24 cellular contexts compared by ENCODE assay signal in the genomic region with DNA sequence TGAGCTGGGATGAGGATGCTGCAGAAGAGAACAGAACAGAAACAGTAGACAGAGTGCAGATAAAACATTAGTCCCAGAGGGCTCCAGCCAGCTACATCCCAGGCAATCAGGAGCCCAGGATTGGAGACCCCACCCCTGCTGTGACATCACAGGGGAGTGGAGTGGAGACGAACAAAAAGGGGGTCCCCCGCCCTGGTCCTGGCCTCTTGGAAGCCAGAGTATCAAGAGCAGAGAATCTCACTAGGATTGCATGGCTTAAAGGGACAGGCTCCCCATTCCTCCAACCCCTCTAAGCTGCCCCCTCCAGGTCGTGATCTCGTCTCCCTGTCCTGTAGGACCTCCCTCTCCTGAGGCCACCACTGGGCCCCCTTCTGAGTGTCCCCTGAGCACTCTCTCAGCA. TPM values are rescaled to one million over a fixed set of nuclear protein-coding genes. Genes with fewer than 3 reads are reported as not detected.
DNase-seq lines count a peak whose midpoint lies in the region; ATAC-seq and TF ChIP-seq lines count a peak whose summit lies in the region.
"Had no signal": no experiment of that assay in that cellular context is flagged by ENCODE, and none has a peak within 500 bp of the region (broad histone marks: within the 10 kb centered on the region; RNA-seq: fewer than 3 reads in every experiment).

A gene (plus strand): TSS at position 201 of the 400 bp plus-strand sequence. CDS start 199 bp downstream, at position 400.

- peak within 1 kb of the TSS in 1 of 2 donors; percentile 18 for H3K27ac Mint-ChIP-seq in natural killer cell
- H3K27ac Mint-ChIP-seq in natural killer cell treated with Interleukin-12 subunit alpha and Interleukin-12 subunit beta and Interleukin-15 and Interleukin-18, amount 100 ng/mL, for 72 hours = no peak within 1 kb of the TSS
- H3K27ac Mint-ChIP-seq in activated T-helper 1 cell treated with anti-CD3 and anti-CD28 coated beads, Interleukin-12 subunit alpha, Interleukin-12 subunit beta, Interleukin-2, Interleukin-4 antibody, amounts not matched to agents 30 ng/mL and 10 ng/mL and 1 ng/mL, durations not matched to agents 14 hours and 24 hours and 36 hours = peak within 1 kb of the TSS; percentile 15
- peak within 1 kb of the TSS in 2 of 6 donors; percentile 37 to 42 for H3K27ac Mint-ChIP-seq in naive B cell
- H3K27ac Mint-ChIP-seq in type B pancreatic cell = peak within 1 kb of the TSS; percentile 82

- H3K27me3 Mint-ChIP-seq in natural killer cell (ENCODE audit: low read depth in 2 of 2) (peaks cover 0 to 13% of the 10 kb centered on the region in 2 donors), naive B cell (peaks cover 4 to 9% (median 6%) of the 10 kb centered on the region in 3 donors), type B pancreatic cell (peaks cover 3% of the 10 kb centered on the region)
- peaks cover 3 to 5% of the 10 kb centered on the region in 2 donors for H3K27me3 Mint-ChIP-seq in natural killer cell treated with Interleukin-12 subunit alpha and Interleukin-12 subunit beta and Interleukin-15 and Interleukin-18, amount 100 ng/mL, for 72 hours
- H3K27me3 Mint-ChIP-seq in activated T-helper 1 cell treated with anti-CD3 and anti-CD28 coated beads, Interleukin-12 subunit alpha, Interleukin-12 subunit beta, Interleukin-2, Interleukin-4 antibody, amounts not matched to agents 30 ng/mL and 10 ng/mL and 1 ng/mL, durations not matched to agents 14 hours and 24 hours and 36 hours (ENCODE audit: insufficient read depth) = peaks cover 1% of the 10 kb centered on the region

- intact Hi-C loops in natural killer cell (cut with micrococcal nuclease) = loop anchor here (5.0 kb wide), 2 partner anchors 89 to 329 kb away; a partner anchor contains a TSS
- intact Hi-C loops in activated T-helper 1 cell treated with anti-CD3 and anti-CD28 coated beads, Interleukin-12 subunit alpha, Interleukin-12 subunit beta, Interleukin-2, Interleukin-4 antibody, amounts not matched to agents 30 ng/mL and 10 ng/mL and 1 ng/mL, durations not matched to agents 14 hours and 24 hours and 36 hours (cut with micrococcal nuclease) = loop anchor here (5.0 to 10.0 kb wide), 2 partner anchors 457 to 1239 kb away; a partner anchor contains a TSS

- no peaks in the 10 kb centered on the region for H3K36me3 Mint-ChIP-seq in natural killer cell
- H3K36me3 Mint-ChIP-seq in natural killer cell treated with Interleukin-12 subunit alpha and Interleukin-12 subunit beta and Interleukin-15 and Interleukin-18, amount 100 ng/mL, for 72 hours = no peaks in the 10 kb centered on the region
- peaks cover 15% of the 10 kb centered on the region for H3K36me3 Mint-ChIP-seq in activated T-helper 1 cell treated with anti-CD3 and anti-CD28 coated beads, Interleukin-12 subunit alpha, Interleukin-12 subunit beta, Interleukin-2, Interleukin-4 antibody, amounts not matched to agents 30 ng/mL and 10 ng/mL and 1 ng/mL, durations not matched to agents 14 hours and 24 hours and 36 hours (ENCODE audit: low read depth)
- no peaks in the 10 kb centered on the region for H3K36me3 Mint-ChIP-seq in naive B cell
- peaks cover 6% of the 10 kb centered on the region for H3K36me3 Mint-ChIP-seq in type B pancreatic cell

- DNase-seq in natural killer cell (no peak), naive B cell (no peak), type B pancreatic cell (ENCODE audit: extremely low spot score, unreplicated experiment) (no peak), SW 1271 (lab: John Stamatoyannopoulos, UW) (no peak)
- no peak for DNase-seq in natural killer cell treated with Interleukin-12 subunit alpha and Interleukin-12 subunit beta and Interleukin-15 and Interleukin-18, amount 100 ng/mL, for 72 hours (ENCODE audit: low spot score)
- no peak for DNase-seq in activated T-helper 1 cell treated with anti-CD3 and anti-CD28 coated beads, Interleukin-12 subunit alpha, Interleukin-12 subunit beta, Interleukin-2, Interleukin-4 antibody, amounts not matched to agents 30 ng/mL and 10 ng/mL and 1 ng/mL, durations not matched to agents 14 hours and 24 hours and 36 hours (ENCODE audit: low spot score)
- no peak for DNase-seq in activated T-cell treated with anti-CD3 and anti-CD28 coated beads, Interleukin-2, amount 50 U/mL, for 48 hours
- DNase-seq in activated CD4-positive, CD25-positive, alpha-beta regulatory T cell treated with anti-CD3 and anti-CD28 coated beads, Interleukin-2, amount 50 U/mL, for 72 hours = no peak
- DNase-seq: activated CD4-positive, alpha-beta T cell treated with anti-CD3 and anti-CD28 coated beads, Interleukin-2, amount 50 U/mL, for 1 hour; activated naive CD4-positive, alpha-beta T cell treated with anti-CD3 and anti-CD28 coated beads, Interleukin-2, amount 50 U/mL, for 16 hours; dermis blood vessel endothelial cell; foreskin melanocyte; hypothalamus; KBM-7; NCI-H2029; NCI-H510A treated with DMSO at 0.1 percent for 48 hours; nucleus accumbens; SHP77; stimulated activated naive CD4-positive, alpha-beta T cell; T-helper 1 cell had no signal

- H3K4me3 Mint-ChIP-seq in natural killer cell (peak within 1 kb of the TSS; percentile 9), naive B cell (peak within 1 kb of the TSS in 5 of 8 donors; percentile 25 to 84 (median 43)), type B pancreatic cell (peak within 1 kb of the TSS; percentile 17)
- H3K4me3 Mint-ChIP-seq in natural killer cell treated with Interleukin-12 subunit alpha and Interleukin-12 subunit beta and Interleukin-15 and Interleukin-18, amount 100 ng/mL, for 72 hours = no peak within 1 kb of the TSS
- H3K4me3 Mint-ChIP-seq in activated T-helper 1 cell treated with anti-CD3 and anti-CD28 coated beads, Interleukin-12 subunit alpha, Interleukin-12 subunit beta, Interleukin-2, Interleukin-4 antibody, amounts not matched to agents 30 ng/mL and 10 ng/mL and 1 ng/mL, durations not matched to agents 14 hours and 24 hours and 36 hours = peak within 1 kb of the TSS; percentile 12

- no peaks in the 10 kb centered on the region for H3K9me3 Mint-ChIP-seq in natural killer cell
- no peaks in the 10 kb centered on the region for H3K9me3 Mint-ChIP-seq in natural killer cell treated with Interleukin-12 subunit alpha and Interleukin-12 subunit beta and Interleukin-15 and Interleukin-18, amount 100 ng/mL, for 72 hours
- no peaks in the 10 kb centered on the region for H3K9me3 Mint-ChIP-seq in activated T-helper 1 cell treated with anti-CD3 and anti-CD28 coated beads, Interleukin-12 subunit alpha, Interleukin-12 subunit beta, Interleukin-2, Interleukin-4 antibody, amounts not matched to agents 30 ng/mL and 10 ng/mL and 1 ng/mL, durations not matched to agents 14 hours and 24 hours and 36 hours
- H3K9me3 Mint-ChIP-seq in naive B cell = no peaks in the 10 kb centered on the region
- no peaks in the 10 kb centered on the region for H3K9me3 Mint-ChIP-seq in type B pancreatic cell

- no peak for TF ChIP-seq CTCF in natural killer cell (IDR thresholded peaks at IDR 0.05)
- TF ChIP-seq CTCF in type B pancreatic cell (conservative IDR thresholded peaks at IDR 0.05) = no peak

- ATAC-seq in natural killer cell = no peak
- ATAC-seq in natural killer cell treated with Interleukin-12 subunit alpha and Interleukin-12 subunit beta and Interleukin-15 and Interleukin-18, amount 100 ng/mL, for 72 hours = no peak
- no peak for ATAC-seq in naive B cell (ENCODE audit: low read depth in 2 of 2)
- ATAC-seq: sciatic nerve had no signal

- H3K4me1 Mint-ChIP-seq in natural killer cell (peaks cover 46% of the 10 kb centered on the region in 2 donors), naive B cell (peaks cover 18 to 30% (median 30%) of the 10 kb centered on the region in 3 donors), type B pancreatic cell (ENCODE audit: unreplicated experiment) (peaks cover 54% of the 10 kb centered on the region)
- H3K4me1 Mint-ChIP-seq in natural killer cell treated with Interleukin-12 subunit alpha and Interleukin-12 subunit beta and Interleukin-15 and Interleukin-18, amount 100 ng/mL, for 72 hours (ENCODE audit: low read depth in 2 of 2) = peaks cover 37 to 41% of the 10 kb centered on the region in 2 donors
- peaks cover 31% of the 10 kb centered on the region for H3K4me1 Mint-ChIP-seq in activated T-helper 1 cell treated with anti-CD3 and anti-CD28 coated beads, Interleukin-12 subunit alpha, Interleukin-12 subunit beta, Interleukin-2, Interleukin-4 antibody, amounts not matched to agents 30 ng/mL and 10 ng/mL and 1 ng/mL, durations not matched to agents 14 hours and 24 hours and 36 hours (ENCODE audit: low read depth)

RNA-seq across cellular contexts. Expression of the gene that starts here (rescaled TPM):
- not detected for total RNA-seq in natural killer cell
- total RNA-seq in natural killer cell treated with Interleukin-12 subunit alpha and Interleukin-12 subunit beta and Interleukin-15 and Interleukin-18, amount 100 ng/mL, for 72 hours = not detected
- not detected in 2 replicates for total RNA-seq in activated T-helper 1 cell treated with anti-CD3 and anti-CD28 coated beads, Interleukin-12 subunit alpha, Interleukin-12 subunit beta, Interleukin-2, Interleukin-4 antibody, amounts not matched to agents 30 ng/mL and 10 ng/mL and 1 ng/mL, durations not matched to agents 14 hours and 24 hours and 36 hours
- polyA plus RNA-seq in naive B cell (ENCODE audit: low read depth in 6 of 6) = not detected
- 0.52 and 4.0 TPM in 2 replicates for total RNA-seq in type B pancreatic cell (ENCODE audit: low replicate concordance)
- total RNA-seq: Daoy, dermis blood vessel endothelial cell, kidney epithelial cell, mesenteric fat pad, sciatic nerve had no signal

Comparison
In these comparisons a context has a peak if more than half of its experiments do, and no peak if none do; other contexts are left out.
1. H3K27ac Mint-ChIP-seq: peak in activated T-helper 1 cell treated with anti-CD3 and anti-CD28 coated beads, Interleukin-12 subunit alpha, Interleukin-12 subunit beta, Interleukin-2, Interleukin-4 antibody, amounts not matched to agents 30 ng/mL and 10 ng/mL and 1 ng/mL, durations not matched to agents 14 hours and 24 hours and 36 hours (single experiment) and type B pancreatic cell (single experiment); none in natural killer cell treated with Interleukin-12 subunit alpha and Interleukin-12 subunit beta and Interleukin-15 and Interleukin-18, amount 100 ng/mL, for 72 hours (0 of 2).